ENCODE assay signal across 1 cellular context in the genomic region with DNA sequence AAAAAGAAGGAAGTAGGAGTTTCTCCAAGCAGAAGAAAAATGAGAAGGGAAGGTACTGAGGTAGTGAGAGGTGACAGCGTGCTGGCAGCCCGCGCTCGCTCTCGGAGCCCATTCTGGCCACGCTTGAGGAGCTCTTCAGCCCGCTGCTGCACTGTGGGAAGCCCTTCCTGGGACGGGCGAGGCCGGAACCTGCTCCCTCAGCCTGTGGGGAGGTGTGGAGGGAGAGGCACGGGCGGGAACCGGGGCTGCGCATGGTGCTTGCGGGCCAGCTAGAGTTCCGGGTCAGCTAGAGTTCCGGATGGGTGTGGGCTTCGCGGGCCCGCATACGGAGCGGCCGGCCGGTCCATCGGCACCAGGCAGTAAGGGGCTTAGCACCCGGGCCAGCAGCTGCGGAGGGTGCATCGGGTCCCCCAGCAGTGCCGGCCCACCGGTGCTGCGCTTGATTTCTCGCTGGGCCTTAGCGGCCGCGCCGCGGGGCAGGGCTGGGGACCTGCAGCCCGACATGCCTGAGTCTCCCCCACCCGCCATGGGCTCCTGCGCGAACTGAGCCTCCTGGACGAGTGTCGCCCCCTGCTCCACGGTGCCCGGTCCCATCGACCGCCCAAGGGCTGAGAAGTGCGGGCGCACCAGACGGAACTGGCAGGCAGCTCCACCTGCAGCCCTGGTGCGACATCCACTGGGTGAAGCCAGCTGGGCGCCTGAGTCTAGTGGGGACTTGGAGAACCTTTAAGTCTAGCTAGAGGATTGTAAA.
TF ChIP-seq lines count a peak whose summit lies in the region.

No MANE protein-coding gene starts in this region.

TF ChIP-seq in IMR-90, 13 proteins besides CTCF, POLR2A, EP300 and RAD21 (continued from another document):
- no peak for TF ChIP-seq BHLHE40 (IDR thresholded peaks at IDR 0.05; ENCODE audit: low read depth, low read length)
- no peak for TF ChIP-seq USF2 (IDR thresholded peaks at IDR 0.05; ENCODE audit: low read depth, low read length)
- TF ChIP-seq RCOR1 (IDR thresholded peaks at IDR 0.05; ENCODE audit: insufficient replicate concordance, low read length): no peak
- TF ChIP-seq MAZ (IDR thresholded peaks at IDR 0.05; ENCODE audit: borderline replicate concordance, low read depth, low read length): no peak
- no peak for TF ChIP-seq MXI1 (IDR thresholded peaks at IDR 0.05; ENCODE audit: borderline replicate concordance, low read depth, low read length)
- TF ChIP-seq MAFK (IDR thresholded peaks at IDR 0.05; ENCODE audit: low read depth, low read length): no peak
- no peak for TF ChIP-seq RFX5 (IDR thresholded peaks at IDR 0.05; ENCODE audit: low read depth, low read length)
